In the genomic region with DNA sequence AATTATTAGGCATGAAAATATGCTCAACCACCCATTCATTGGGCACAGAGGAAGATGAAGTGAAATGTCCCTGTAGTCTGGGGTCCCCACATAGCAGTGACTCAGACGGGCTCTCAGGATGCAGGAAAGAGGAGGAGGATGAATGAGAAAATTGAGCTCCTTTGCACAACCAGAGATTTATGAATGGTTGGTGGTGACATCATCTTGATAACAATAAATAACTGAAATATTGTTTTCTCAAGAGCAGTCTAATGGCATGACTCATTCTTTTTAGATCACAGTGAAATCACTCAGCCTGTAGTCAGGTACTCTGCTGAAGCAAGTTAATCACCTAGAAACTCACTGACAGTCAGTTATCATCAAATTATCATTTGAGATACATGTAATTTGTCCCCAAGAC, we compare ENCODE assay signal across 1 cellular context.
A peak's percentile ranks its signal among the peaks of the same experiment; 100 is the strongest.
TF ChIP-seq lines count a peak whose summit lies in the region.

No MANE protein-coding gene starts in this region.

TF ChIP-seq in K562, 482 proteins besides CTCF, POLR2A, EP300 and RAD21 (continued from another document):
- TF ChIP-seq, protein P1, sequence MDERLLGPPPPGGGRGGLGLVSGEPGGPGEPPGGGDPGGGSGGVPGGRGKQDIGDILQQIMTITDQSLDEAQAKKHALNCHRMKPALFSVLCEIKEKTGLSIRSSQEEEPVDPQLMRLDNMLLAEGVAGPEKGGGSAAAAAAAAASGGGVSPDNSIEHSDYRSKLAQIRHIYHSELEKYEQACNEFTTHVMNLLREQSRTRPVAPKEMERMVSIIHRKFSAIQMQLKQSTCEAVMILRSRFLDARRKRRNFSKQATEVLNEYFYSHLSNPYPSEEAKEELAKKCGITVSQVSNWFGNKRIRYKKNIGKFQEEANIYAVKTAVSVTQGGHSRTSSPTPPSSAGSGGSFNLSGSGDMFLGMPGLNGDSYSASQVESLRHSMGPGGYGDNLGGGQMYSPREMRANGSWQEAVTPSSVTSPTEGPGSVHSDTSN (CRISPR knock-in tag; IDR thresholded peaks at IDR 0.05; ENCODE audit: low read depth): no peak
- TF ChIP-seq, protein P1 (tag; conservative IDR thresholded peaks at IDR 0.05; ENCODE audit: low read depth): 0 out of 2 replicates have a peak, but pooled peaks have one; percentile 21
- TF ChIP-seq ATF7 (IDR thresholded peaks at IDR 0.05) (peak; percentile 49; the same call in 1 of the 2 replicates), TCF7 (IDR thresholded peaks at IDR 0.05; ENCODE audit: borderline replicate concordance) (no peak), JUNB (CRISPR knock-in tag; conservative IDR thresholded peaks at IDR 0.05) (peak; percentile 86)
